Comparison of ENCODE assay signal across 20 cellular contexts in genomic region chr10:101028446-101029244, GRCh38. TPM values are rescaled to one million over a fixed set of nuclear protein-coding genes. Genes with fewer than 3 reads are reported as not detected.
DNase-seq lines count a peak whose midpoint lies in the region; ATAC-seq, FAIRE-seq and TF ChIP-seq lines count a peak whose summit lies in the region.
"Had no signal": no experiment of that assay in that cellular context is flagged by ENCODE, and none has a peak within 500 bp of the region (broad histone marks: within the 10 kb centered on the region; RNA-seq: fewer than 3 reads in every experiment).

No MANE protein-coding gene starts in this region.

- no peaks in the 10 kb centered on the region for H3K27me3 Mint-ChIP-seq in activated naive CD8-positive, alpha-beta T cell treated with anti-CD3 and anti-CD28 coated beads, Interleukin-2, amount 50 U/mL, for 24 hours

- H3F3A ChIP-seq in MM.1S (ENCODE audit: insufficient read depth, low read length): no peaks in the 10 kb centered on the region

- H4K8ac ChIP-seq in mesenchymal stem cell (ENCODE audit: low read length): no peak overlapping the region

- H3K27me3 ChIP-seq in BLaER1 treated with 17β-estradiol and CSF1 and Interleukin-3, amounts not matched to agents 10 nM and 100 nM: no peaks in the 10 kb centered on the region
- H3K27me3 ChIP-seq in HCT116 (ENCODE audit: insufficient read depth, low read length) (no peaks in the 10 kb centered on the region), mesenchymal stem cell (ENCODE audit: control insufficient read depth in 1 of 2, insufficient read depth in 1 of 2, low read length in 2 of 2) (peaks cover 0 to 14% of the 10 kb centered on the region in 2 experiments), hepatocyte (no peaks in the 10 kb centered on the region), MM.1S (replicated peaks; ENCODE audit: insufficient read depth, low read length) (peaks cover 59% of the 10 kb centered on the region)
- H3K27me3 ChIP-seq: Peyer's patch had no signal

- H2AFZ ChIP-seq in HCT116 (ENCODE audit: low read depth, low read length, poor library complexity, severe bottlenecking) (no peak overlapping the region), mesenchymal stem cell (ENCODE audit: low read depth, low read length) (no peak overlapping the region), hepatocyte (no peak overlapping the region), MM.1S (ENCODE audit: low read length) (no peak overlapping the region)

- H2BK5ac ChIP-seq in mesenchymal stem cell (ENCODE audit: low read depth, low read length, poor library complexity, severe bottlenecking): no peak overlapping the region

- H3K23ac ChIP-seq in mesenchymal stem cell (ENCODE audit: low read length in 2 of 2): no peak overlapping the region

- H3K27ac ChIP-seq in BLaER1 treated with 17β-estradiol and CSF1 and Interleukin-3, amounts not matched to agents 10 nM and 100 nM: peak overlapping the region in 10 of 11 experiments; percentile 18 to 77 (median 67); a peak in 17 of 22 replicates
- no peak overlapping the region for H3K27ac ChIP-seq in HCT116 (ENCODE audit: low read depth, low read length)
- H3K27ac ChIP-seq in mesenchymal stem cell (ENCODE audit: low read length, poor library complexity, severe bottlenecking): no peak overlapping the region
- H3K27ac ChIP-seq in hepatocyte: no peak overlapping the region
- H3K27ac ChIP-seq in MM.1S (ENCODE audit: low read length): no peak overlapping the region
- H3K27ac ChIP-seq: neutrophil, Peyer's patch had no signal

- TF ChIP-seq RAD21 in HCT116 (IDR thresholded peaks at IDR 0.05; ENCODE audit: low read depth): no peak

- no peaks in the 10 kb centered on the region for H3K9me3 Mint-ChIP-seq in activated naive CD8-positive, alpha-beta T cell treated with anti-CD3 and anti-CD28 coated beads, Interleukin-2, amount 50 U/mL, for 24 hours
- H3K9me3 Mint-ChIP-seq: central memory CD8-positive, alpha-beta T cell had no signal

- H3K36me3 ChIP-seq in BLaER1 treated with 17β-estradiol and CSF1 and Interleukin-3, amounts not matched to agents 10 nM and 100 nM: no peaks in the 10 kb centered on the region
- no peaks in the 10 kb centered on the region for H3K36me3 ChIP-seq in HCT116 (ENCODE audit: control insufficient read depth in 1 of 2, insufficient read depth in 2 of 2, low read length in 2 of 2)
- no peaks in the 10 kb centered on the region for H3K36me3 ChIP-seq in mesenchymal stem cell (ENCODE audit: control insufficient read depth in 1 of 2, insufficient read depth in 2 of 2, low read depth in 1 of 2, low read length in 2 of 2)
- no peaks in the 10 kb centered on the region for H3K36me3 ChIP-seq in hepatocyte (replicated peaks; ENCODE audit: insufficient read depth, low read depth)
- H3K36me3 ChIP-seq in MM.1S (replicated peaks; ENCODE audit: insufficient read depth, low read length): no peaks in the 10 kb centered on the region
- H3K36me3 ChIP-seq: neutrophil, Peyer's patch had no signal

- no peaks in the 10 kb centered on the region for H3K36me3 Mint-ChIP-seq in activated naive CD8-positive, alpha-beta T cell treated with anti-CD3 and anti-CD28 coated beads, Interleukin-2, amount 50 U/mL, for 24 hours (ENCODE audit: low read depth)

- peaks cover 51 to 72% (median 69%) of the 10 kb centered on the region in 10 experiments for H3K4me1 ChIP-seq in BLaER1 treated with 17β-estradiol and CSF1 and Interleukin-3, amounts not matched to agents 10 nM and 100 nM
- H3K4me1 ChIP-seq in HCT116 (ENCODE audit: control insufficient read depth in 1 of 2, insufficient read depth in 2 of 2, low read length in 2 of 2): peaks cover 31 to 55% of the 10 kb centered on the region in 2 experiments
- H3K4me1 ChIP-seq in mesenchymal stem cell (ENCODE audit: control insufficient read depth, insufficient read depth, low read depth, low read length): peaks cover 24% of the 10 kb centered on the region
- peaks cover 31% of the 10 kb centered on the region for H3K4me1 ChIP-seq in hepatocyte (ENCODE audit: insufficient read depth)
- H3K4me1 ChIP-seq in MM.1S (ENCODE audit: low read length): peaks cover 7% of the 10 kb centered on the region; the same call in 1 of the 2 replicates

- intact Hi-C loops in HCT116 (cut with micrococcal nuclease): no loop called here

- no peak overlapping the region for H2BK120ac ChIP-seq in mesenchymal stem cell (ENCODE audit: low read depth, low read length)

- no peaks in the 10 kb centered on the region for H3K9me2 ChIP-seq in HCT116 (ENCODE audit: insufficient read depth)
- no peaks in the 10 kb centered on the region for H3K9me2 ChIP-seq in hepatocyte (replicated peaks; ENCODE audit: insufficient read depth)
- no peaks in the 10 kb centered on the region for H3K9me2 ChIP-seq in MM.1S (replicated peaks; ENCODE audit: insufficient read depth, low read length)

- no peak overlapping the region for H2AK5ac ChIP-seq in mesenchymal stem cell (ENCODE audit: low read length, severe bottlenecking)

- H3K9ac ChIP-seq in BLaER1 treated with 17β-estradiol and CSF1 and Interleukin-3, amounts not matched to agents 10 nM and 100 nM: peak overlapping the region in 10 of 11 experiments; percentile 9 to 70 (median 52); a peak in 17 of 22 replicates
- H3K9ac ChIP-seq in HCT116 (ENCODE audit: low read length) (0 out of 2 replicates have a peak overlapping the region, but pooled peaks have one; percentile 3), mesenchymal stem cell (ENCODE audit: low read length) (peak overlapping the region; percentile 9), MM.1S (ENCODE audit: low read length) (no peak overlapping the region)

- ATAC-seq in HCT116: no peak
- no peak for ATAC-seq in activated naive CD8-positive, alpha-beta T cell treated with anti-CD3 and anti-CD28 coated beads, Interleukin-2, amount 50 U/mL, for 24 hours
- ATAC-seq in GM21515 (IDR thresholded peaks at IDR 0.05; ENCODE audit: unreplicated experiment): no peak

- H3K79me1 ChIP-seq in mesenchymal stem cell (replicated peaks; ENCODE audit: low read length, poor library complexity, severe bottlenecking): peaks cover 2% of the 10 kb centered on the region

- peaks cover 23% of the 10 kb centered on the region for H3K4me1 Mint-ChIP-seq in activated naive CD8-positive, alpha-beta T cell treated with anti-CD3 and anti-CD28 coated beads, Interleukin-2, amount 50 U/mL, for 24 hours

- no peak overlapping the region for H4K91ac ChIP-seq in mesenchymal stem cell (ENCODE audit: low read length)

- no peak for TF ChIP-seq CTCF in HCT116 (IDR thresholded peaks at IDR 0.05 in 2 of 3, conservative IDR thresholded peaks at IDR 0.05 in 1 of 3; ENCODE audit: borderline replicate concordance in 1 of 3, insufficient read depth in 1 of 3, low read depth in 2 of 3, low read length in 2 of 3)
- TF ChIP-seq CTCF in hepatocyte (IDR thresholded peaks at IDR 0.05; ENCODE audit: poor library complexity): no peak
- no peak for TF ChIP-seq CTCF in MM.1S (IDR thresholded peaks at IDR 0.05; ENCODE audit: low read length)

- TF ChIP-seq POLR2A in HCT116 (IDR thresholded peaks at IDR 0.05; ENCODE audit: borderline replicate concordance, extremely low read depth, insufficient read depth, insufficient read length): no peak

- no peaks in the 10 kb centered on the region for H3K9me3 ChIP-seq in BLaER1 treated with 17β-estradiol and CSF1 and Interleukin-3, amounts not matched to agents 10 nM and 100 nM (replicated peaks in 1 of 11)
- H3K9me3 ChIP-seq in HCT116 (ENCODE audit: control insufficient read depth in 1 of 2, insufficient read depth in 1 of 2, low read depth in 1 of 2, low read length in 2 of 2): no peaks in the 10 kb centered on the region
- no peaks in the 10 kb centered on the region for H3K9me3 ChIP-seq in mesenchymal stem cell (ENCODE audit: control insufficient read depth, low read length)
- no peaks in the 10 kb centered on the region for H3K9me3 ChIP-seq in hepatocyte (ENCODE audit: low read depth)
- H3K9me3 ChIP-seq in MM.1S (replicated peaks; ENCODE audit: insufficient read depth, low read length): no peaks in the 10 kb centered on the region
- H3K9me3 ChIP-seq: neutrophil, Peyer's patch had no signal

- H3K4me2 ChIP-seq in BLaER1 treated with 17β-estradiol and CSF1 and Interleukin-3, amounts not matched to agents 10 nM and 100 nM: peak overlapping the region; percentile 75 to 99 (median 98)
- peak overlapping the region; percentile 96 for H3K4me2 ChIP-seq in HCT116 (ENCODE audit: low read length)
- no peak overlapping the region for H3K4me2 ChIP-seq in mesenchymal stem cell (ENCODE audit: low read length, poor library complexity, severe bottlenecking)
- no peak overlapping the region for H3K4me2 ChIP-seq in hepatocyte
- H3K4me2 ChIP-seq in MM.1S (ENCODE audit: low read depth, low read length): no peak overlapping the region

- H3K27ac Mint-ChIP-seq in activated naive CD8-positive, alpha-beta T cell treated with anti-CD3 and anti-CD28 coated beads, Interleukin-2, amount 50 U/mL, for 24 hours: no peak overlapping the region
- H3K27ac Mint-ChIP-seq: B cell had no signal

- DNase-seq in HCT116 (ENCODE audit: low read depth, low spot score) (no peak), RCC 7860 (ENCODE audit: low spot score) (peak; percentile 21), mesenchymal stem cell (no peak), hepatocyte (ENCODE audit: low spot score) (no peak), MM.1S (no peak)
- no peak for DNase-seq in activated naive CD8-positive, alpha-beta T cell treated with anti-CD3 and anti-CD28 coated beads, Interleukin-2, amount 50 U/mL, for 24 hours
- DNase-seq: activated gamma-delta T cell; amygdala; DMS79; hippocampal formation; Karpas-422; NCI-H1694 treated with DMSO at 0.1 percent for 48 hours; stimulated activated CD4-positive, alpha-beta T cell treated with anti-CD3 and anti-CD28 coated beads, Interleukin-2, amount 100 ng/mL, for 24 hours; T-helper 1 cell had no signal

- FAIRE-seq in RCC 7860 (lab: Jason Lieb, UNC): no peak

- H3K79me2 ChIP-seq in HCT116 (ENCODE audit: insufficient read depth, low read length) (peaks cover 12% of the 10 kb centered on the region), hepatocyte (peaks cover 7% of the 10 kb centered on the region), MM.1S (ENCODE audit: low read length) (no peaks in the 10 kb centered on the region)

- H3K14ac ChIP-seq in mesenchymal stem cell (ENCODE audit: low read length in 2 of 2): no peak overlapping the region

- peaks cover 0 to 13% (median 7%) of the 10 kb centered on the region in 11 experiments; a peak in 11 of 22 replicates for H4K20me1 ChIP-seq in BLaER1 treated with 17β-estradiol and CSF1 and Interleukin-3, amounts not matched to agents 10 nM and 100 nM
- H4K20me1 ChIP-seq in HCT116 (ENCODE audit: insufficient read depth) (no peaks in the 10 kb centered on the region), hepatocyte (ENCODE audit: insufficient read depth, poor library complexity, severe bottlenecking) (no peaks in the 10 kb centered on the region), MM.1S (ENCODE audit: insufficient read depth, low read length) (no peaks in the 10 kb centered on the region)

- no peak overlapping the region for H2BK15ac ChIP-seq in mesenchymal stem cell (ENCODE audit: low read depth, poor library complexity, severe bottlenecking)

- no peak overlapping the region for H3K18ac ChIP-seq in mesenchymal stem cell (ENCODE audit: low read depth in 1 of 2, low read length in 2 of 2)

- no peak overlapping the region for H2BK12ac ChIP-seq in mesenchymal stem cell (ENCODE audit: low read length in 2 of 2)

- H3K4me3 Mint-ChIP-seq in activated naive CD8-positive, alpha-beta T cell treated with anti-CD3 and anti-CD28 coated beads, Interleukin-2, amount 50 U/mL, for 24 hours: no peak overlapping the region
- H3K4me3 Mint-ChIP-seq: B cell; central memory CD8-positive, alpha-beta T cell had no signal

- no peak overlapping the region for H3K4ac ChIP-seq in mesenchymal stem cell (ENCODE audit: low read depth in 1 of 2, low read length in 2 of 2)

- BruUV-seq in HCT116 (replicated peaks; lab: Mats Ljungman, UMichigan): no TSS peak

- CTCF ChIA-PET in HCT116 (lab: Charles Lee): interaction anchor here (1.1 to 5.8 kb wide), 8 partner anchors 10 to 67 kb away, joined by 3 to 71 read pairs (median 9); no protein-coding TSS in a partner anchor

- RAD21 ChIA-PET in HCT116 (lab: Charles Lee; ENCODE audit: low non-redundant PET in 1 of 2, low total read pairs in 2 of 2, uncharacterized antibody in 2 of 2, unreplicated experiment in 2 of 2): no interaction called here

- WGBS in mesenchymal stem cell: 95% methylated on average over 4 of the region's 7 CpGs
- 90% methylated on average over 7 of the region's 7 CpGs for WGBS in hepatocyte (ENCODE audit: low lambda C conversion rate, missing lambda C conversion rate)

- peak overlapping the region in 1 of 10 experiments; percentile 33; a peak in 1 of 20 replicates for H3K4me3 ChIP-seq in BLaER1 treated with 17β-estradiol and CSF1 and Interleukin-3, amounts not matched to agents 10 nM and 100 nM
- H3K4me3 ChIP-seq in HCT116 (replicated peaks in 1 of 2; ENCODE audit: low read depth in 1 of 2, low read length in 2 of 2) (no peak overlapping the region), mesenchymal stem cell (ENCODE audit: insufficient read depth in 1 of 2, low read depth in 1 of 2, low read length in 2 of 2) (no peak overlapping the region), hepatocyte (no peak overlapping the region), MM.1S (ENCODE audit: low read length) (no peak overlapping the region)
- H3K4me3 ChIP-seq: Peyer's patch had no signal

- POLR2A ChIA-PET in HCT116 (lab: Charles Lee): no interaction called here

RNA-seq across cellular contexts. Expression of gene PDZD7, which starts 2.3 kb away (rescaled TPM):
- total RNA-seq in HCT116 (2021; ENCODE audit: unreplicated experiment) (6.1 TPM), hepatocyte (2.5 and 6.0 TPM in 2 replicates)
- polyA plus RNA-seq in HCT116 (2012): 4.8 and 6.1 TPM in 2 replicates
- polyA plus RNA-seq in mesenchymal stem cell (2013, experiment 1 of 2): 1.3 TPM
- 1.0 TPM for polyA plus RNA-seq in mesenchymal stem cell (2013, experiment 2 of 2)
- polyA plus RNA-seq in hepatocyte: 8.4 and 10.5 TPM in 2 replicates

RNA-seq across cellular contexts. Expression of gene SFXN3, which starts 2.4 kb away (rescaled TPM):
- 52.5 TPM for total RNA-seq in HCT116 (2021; ENCODE audit: unreplicated experiment)
- polyA plus RNA-seq in HCT116 (2012): 54.6 and 59.3 TPM in 2 replicates
- 99.8 TPM for polyA plus RNA-seq in mesenchymal stem cell (2013, experiment 1 of 2)
- polyA plus RNA-seq in mesenchymal stem cell (2013, experiment 2 of 2): 93.2 TPM
- 92.4 and 102 TPM in 2 replicates for total RNA-seq in hepatocyte
- polyA plus RNA-seq in hepatocyte: 93.6 and 126 TPM in 2 replicates

RNA-seq across cellular contexts. Expression of gene LZTS2, which starts 29.0 kb away (rescaled TPM):
- 93.0 TPM for total RNA-seq in HCT116 (2021; ENCODE audit: unreplicated experiment)
- 75.6 and 78.8 TPM in 2 replicates for polyA plus RNA-seq in HCT116 (2012)
- 89.8 TPM for polyA plus RNA-seq in mesenchymal stem cell (2013, experiment 1 of 2)
- 87.3 TPM for polyA plus RNA-seq in mesenchymal stem cell (2013, experiment 2 of 2)
- total RNA-seq in hepatocyte: 62.9 and 73.6 TPM in 2 replicates
- polyA plus RNA-seq in hepatocyte: 88.5 and 90.7 TPM in 2 replicates

RNA-seq across cellular contexts. Expression of gene KAZALD1, which starts 33.1 kb away (rescaled TPM):
- total RNA-seq in HCT116 (2021; ENCODE audit: unreplicated experiment) (16.0 TPM), hepatocyte (31.9 and 34.8 TPM in 2 replicates)
- polyA plus RNA-seq in HCT116 (2012): 8.1 and 9.4 TPM in 2 replicates
- polyA plus RNA-seq in mesenchymal stem cell (2013, experiment 1 of 2): 4.4 TPM
- polyA plus RNA-seq in mesenchymal stem cell (2013, experiment 2 of 2): 3.9 TPM
- 18.2 and 19.5 TPM in 2 replicates for polyA plus RNA-seq in hepatocyte

RNA-seq across cellular contexts. Expression of gene TWNK, which starts 41.3 kb away (rescaled TPM):
- total RNA-seq in HCT116 (2021; ENCODE audit: unreplicated experiment): 42.1 TPM
- polyA plus RNA-seq in HCT116 (2012): 39.7 and 42.4 TPM in 2 replicates
- polyA plus RNA-seq in mesenchymal stem cell (2013, experiment 1 of 2): 2.6 TPM
- polyA plus RNA-seq in mesenchymal stem cell (2013, experiment 2 of 2): 2.5 TPM
- 3.2 and 5.0 TPM in 2 replicates for total RNA-seq in hepatocyte
- polyA plus RNA-seq in hepatocyte: 4.0 and 5.1 TPM in 2 replicates

Comparison
In these comparisons a context has a peak if more than half of its experiments do, and no peak if none do; other contexts are left out.
1. H3K27ac ChIP-seq: peak in BLaER1 treated with 17β-estradiol and CSF1 and Interleukin-3, amounts not matched to agents 10 nM and 100 nM (10 of 11); none in HCT116 (single experiment), mesenchymal stem cell (single experiment), hepatocyte (single experiment) and MM.1S (single experiment).
2. H3K4me2 ChIP-seq: peak in BLaER1 treated with 17β-estradiol and CSF1 and Interleukin-3, amounts not matched to agents 10 nM and 100 nM (11 of 11) and HCT116 (single experiment); none in mesenchymal stem cell (single experiment), hepatocyte (single experiment) and MM.1S (single experiment).